14 cellular contexts compared by ENCODE assay signal in genomic region chr16:1981972-1982574, GRCh38. TPM values are rescaled to one million over a fixed set of nuclear protein-coding genes. Genes with fewer than 3 reads are reported as not detected.
DNase-seq lines count a peak whose midpoint lies in the region; ATAC-seq and TF ChIP-seq lines count a peak whose summit lies in the region.
"Had no signal": no experiment of that assay in that cellular context is flagged by ENCODE, and none has a peak within 500 bp of the region (broad histone marks: within the 10 kb centered on the region; RNA-seq: fewer than 3 reads in every experiment).

No MANE protein-coding gene starts in this region.

- ATAC-seq in HG03097 (IDR thresholded peaks at IDR 0.05; ENCODE audit: low FRiP score, unreplicated experiment), result no peak
- ATAC-seq in stimulated activated effector memory CD8-positive, alpha-beta T cell treated with anti-CD3 and anti-CD28 coated beads, Interleukin-12 subunit alpha, Interleukin-12 subunit beta, amount 100 ng/mL, for 72 hours, result no peak

- TF ChIP-seq CTCF in colonic mucosa (IDR thresholded peaks at IDR 0.05) (no peak), progenitor cell of endocrine pancreas (IDR thresholded peaks at IDR 0.05; ENCODE audit: unreplicated experiment) (no peak)

- H3K4me3 Mint-ChIP-seq in activated CD4-positive, alpha-beta T cell treated with anti-CD3 and anti-CD28 coated beads, Interleukin-2, amount 10 ng/mL, durations not matched to agents 7 days and 5 days, result peak overlapping the region; percentile 80
- peak overlapping the region; percentile 16 for H3K4me3 Mint-ChIP-seq in progenitor cell of endocrine pancreas (ENCODE audit: low read depth)
- no peak overlapping the region for H3K4me3 Mint-ChIP-seq in stimulated activated effector memory CD8-positive, alpha-beta T cell treated with anti-CD3 and anti-CD28 coated beads, Interleukin-12 subunit alpha, Interleukin-12 subunit beta, amount 100 ng/mL, for 72 hours

- peaks cover 6% of the 10 kb centered on the region for H3K36me3 Mint-ChIP-seq in activated CD4-positive, alpha-beta T cell treated with anti-CD3 and anti-CD28 coated beads, Interleukin-2, amount 10 ng/mL, durations not matched to agents 7 days and 5 days (ENCODE audit: low read depth)
- H3K36me3 Mint-ChIP-seq in progenitor cell of endocrine pancreas (ENCODE audit: insufficient read depth), result peaks cover 4% of the 10 kb centered on the region
- peaks cover 35% of the 10 kb centered on the region for H3K36me3 Mint-ChIP-seq in stimulated activated effector memory CD8-positive, alpha-beta T cell treated with anti-CD3 and anti-CD28 coated beads, Interleukin-12 subunit alpha, Interleukin-12 subunit beta, amount 100 ng/mL, for 72 hours

- intact Hi-C loops in colonic mucosa (cut with DNase I), result no loop called here

- POLR2A ChIA-PET in activated CD4-positive, alpha-beta T cell treated with anti-CD3 and anti-CD28 coated beads, Interleukin-2, amount 10 ng/mL, durations not matched to agents 7 days and 5 days (lab: Charles Lee), result no interaction called here

- H3K4me1 Mint-ChIP-seq in activated CD4-positive, alpha-beta T cell treated with anti-CD3 and anti-CD28 coated beads, Interleukin-2, amount 10 ng/mL, durations not matched to agents 7 days and 5 days, result peaks cover 16% of the 10 kb centered on the region
- H3K4me1 Mint-ChIP-seq in progenitor cell of endocrine pancreas (ENCODE audit: low read depth), result peaks cover 11% of the 10 kb centered on the region
- peaks cover 41% of the 10 kb centered on the region for H3K4me1 Mint-ChIP-seq in stimulated activated effector memory CD8-positive, alpha-beta T cell treated with anti-CD3 and anti-CD28 coated beads, Interleukin-12 subunit alpha, Interleukin-12 subunit beta, amount 100 ng/mL, for 72 hours

- H3K9me3 ChIP-seq in colonic mucosa, result no peaks in the 10 kb centered on the region
- H3K9me3 ChIP-seq: suprapubic skin had no signal

- peak overlapping the region; percentile 31 for H3K27ac Mint-ChIP-seq in activated CD4-positive, alpha-beta T cell treated with anti-CD3 and anti-CD28 coated beads, Interleukin-2, amount 10 ng/mL, durations not matched to agents 7 days and 5 days
- H3K27ac Mint-ChIP-seq in progenitor cell of endocrine pancreas, result no peak overlapping the region
- no peak overlapping the region for H3K27ac Mint-ChIP-seq in stimulated activated effector memory CD8-positive, alpha-beta T cell treated with anti-CD3 and anti-CD28 coated beads, Interleukin-12 subunit alpha, Interleukin-12 subunit beta, amount 100 ng/mL, for 72 hours

- H3K4me3 ChIP-seq in colonic mucosa, result no peak overlapping the region
- H3K4me3 ChIP-seq: suprapubic skin had no signal

- peak overlapping the region; percentile 93 for H3K27ac ChIP-seq in colonic mucosa
- H3K27ac ChIP-seq: suprapubic skin had no signal

- no peaks in the 10 kb centered on the region for H3K9me3 Mint-ChIP-seq in activated CD4-positive, alpha-beta T cell treated with anti-CD3 and anti-CD28 coated beads, Interleukin-2, amount 10 ng/mL, durations not matched to agents 7 days and 5 days
- no peaks in the 10 kb centered on the region for H3K9me3 Mint-ChIP-seq in progenitor cell of endocrine pancreas (ENCODE audit: low read depth)
- H3K9me3 Mint-ChIP-seq in stimulated activated effector memory CD8-positive, alpha-beta T cell treated with anti-CD3 and anti-CD28 coated beads, Interleukin-12 subunit alpha, Interleukin-12 subunit beta, amount 100 ng/mL, for 72 hours, result no peaks in the 10 kb centered on the region

- peaks cover 31% of the 10 kb centered on the region for H3K27me3 Mint-ChIP-seq in activated CD4-positive, alpha-beta T cell treated with anti-CD3 and anti-CD28 coated beads, Interleukin-2, amount 10 ng/mL, durations not matched to agents 7 days and 5 days
- peaks cover 40% of the 10 kb centered on the region for H3K27me3 Mint-ChIP-seq in progenitor cell of endocrine pancreas

- DNase-seq in activated CD4-positive, alpha-beta T cell treated with anti-CD3 and anti-CD28 coated beads, Interleukin-2, amount 10 ng/mL, durations not matched to agents 7 days and 5 days, result no peak
- no peak for DNase-seq in activated CD4-positive, alpha-beta T cell treated with anti-CD3 and anti-CD28 coated beads, Interleukin-2, amount 50 U/mL, for 1 hour
- peak; percentile 85 for DNase-seq in NCI-H2196 (lab: John Stamatoyannopoulos, UW; ENCODE audit: unreplicated experiment)
- peak; percentile 83 for DNase-seq in colonic mucosa
- DNase-seq in progenitor cell of endocrine pancreas (ENCODE audit: low spot score, unreplicated experiment), result no peak
- DNase-seq in stimulated activated effector memory CD8-positive, alpha-beta T cell treated with anti-CD3 and anti-CD28 coated beads, Interleukin-12 subunit alpha, Interleukin-12 subunit beta, amount 100 ng/mL, for 72 hours (ENCODE audit: low spot score in 2 of 2), result no peak
- no peak for DNase-seq in middle frontal gyrus (ENCODE audit: extremely low spot score, low spot score)
- DNase-seq: cerebellar nuclear complex; MM.1S; occipital lobe; stimulated activated CD4-positive, alpha-beta T cell treated with anti-CD3 and anti-CD28 coated beads, Interleukin-4, amount 100 ng/mL, for 24 hours had no signal

- H3K9ac ChIP-seq in colonic mucosa (ENCODE audit: low read depth in 2 of 2, low read length in 2 of 2), result peak overlapping the region in 1 of 2 donors; percentile 71

- CTCF ChIA-PET in activated CD4-positive, alpha-beta T cell treated with anti-CD3 and anti-CD28 coated beads, Interleukin-2, amount 10 ng/mL, durations not matched to agents 7 days and 5 days (lab: Charles Lee), result interaction anchor here (0.9 to 2.0 kb wide), 4 partner anchors 10 to 158 kb away, joined by 3 to 7 read pairs (median 4); partner anchors contain the start of genes MSRB1 and TBL3

- H3K4me1 ChIP-seq in colonic mucosa, result peaks cover 23% of the 10 kb centered on the region

- H3K27me3 ChIP-seq in colonic mucosa, result peaks cover 8% of the 10 kb centered on the region

- peaks cover 14% of the 10 kb centered on the region for H3K36me3 ChIP-seq in colonic mucosa

RNA-seq across cellular contexts. Expression of gene NOXO1, which starts 0.8 kb away (rescaled TPM):
- under 1 TPM; 0.87 to 0.89 TPM for total RNA-seq in activated CD4-positive, alpha-beta T cell treated with anti-CD3 and anti-CD28 coated beads, Interleukin-2, amount 10 ng/mL, durations not matched to agents 7 days and 5 days
- total RNA-seq in colonic mucosa, result 10 to 100 TPM; 43.9 to 80.1 TPM
- total RNA-seq in progenitor cell of endocrine pancreas, result 0.93 and 1.5 TPM in 2 replicates

RNA-seq across cellular contexts. Expression of gene GFER, which starts 1.9 kb away (rescaled TPM):
- total RNA-seq in activated CD4-positive, alpha-beta T cell treated with anti-CD3 and anti-CD28 coated beads, Interleukin-2, amount 10 ng/mL, durations not matched to agents 7 days and 5 days, result 10 to 100 TPM; 23.8 to 25.2 TPM
- total RNA-seq in colonic mucosa, result 10 to 100 TPM; 76.6 to 79.5 TPM
- total RNA-seq in progenitor cell of endocrine pancreas, result 27.1 and 32.9 TPM in 2 replicates

RNA-seq across cellular contexts. Expression of gene SYNGR3, which starts 7.7 kb away (rescaled TPM):
- total RNA-seq in activated CD4-positive, alpha-beta T cell treated with anti-CD3 and anti-CD28 coated beads, Interleukin-2, amount 10 ng/mL, durations not matched to agents 7 days and 5 days, result 1 to 10 TPM; 1.3 to 1.9 TPM
- total RNA-seq in colonic mucosa (1 to 10 TPM; 1.5 to 1.9 TPM), progenitor cell of endocrine pancreas (3.0 and 3.3 TPM in 2 replicates)

RNA-seq across cellular contexts. Expression of gene TBL3, which starts 10.2 kb away (rescaled TPM):
- 10 to 100 TPM; 26.1 to 27.0 TPM for total RNA-seq in activated CD4-positive, alpha-beta T cell treated with anti-CD3 and anti-CD28 coated beads, Interleukin-2, amount 10 ng/mL, durations not matched to agents 7 days and 5 days
- 10 to 100 TPM; 19.4 to 43.1 TPM for total RNA-seq in colonic mucosa
- 30.8 and 32.2 TPM in 2 replicates for total RNA-seq in progenitor cell of endocrine pancreas

RNA-seq across cellular contexts. Expression of gene RNF151, which starts 15.4 kb away (rescaled TPM):
- not detected for total RNA-seq in activated CD4-positive, alpha-beta T cell treated with anti-CD3 and anti-CD28 coated beads, Interleukin-2, amount 10 ng/mL, durations not matched to agents 7 days and 5 days
- total RNA-seq in colonic mucosa (not detected), progenitor cell of endocrine pancreas (not detected in 2 replicates)
- total RNA-seq: occipital lobe, OCI-LY7, suprapubic skin had no signal

Comparison
In these comparisons a context has a peak if more than half of its experiments do, and no peak if none do; other contexts are left out.
1. DNase-seq: peak in NCI-H2196 (single experiment) and colonic mucosa (single experiment); none in activated CD4-positive, alpha-beta T cell treated with anti-CD3 and anti-CD28 coated beads, Interleukin-2, amount 10 ng/mL, durations not matched to agents 7 days and 5 days (single experiment), activated CD4-positive, alpha-beta T cell treated with anti-CD3 and anti-CD28 coated beads, Interleukin-2, amount 50 U/mL, for 1 hour (single experiment), progenitor cell of endocrine pancreas (single experiment), stimulated activated effector memory CD8-positive, alpha-beta T cell treated with anti-CD3 and anti-CD28 coated beads, Interleukin-12 subunit alpha, Interleukin-12 subunit beta, amount 100 ng/mL, for 72 hours (0 of 2) and middle frontal gyrus (single experiment).
2. RNA of gene NOXO1, which starts 0.8 kb away (total RNA-seq): 43.9 to 80.1 TPM in colonic mucosa; 0.93 to 1.5 TPM in progenitor cell of endocrine pancreas and 0.87 to 0.89 TPM in activated CD4-positive, alpha-beta T cell treated with anti-CD3 and anti-CD28 coated beads, Interleukin-2, amount 10 ng/mL, durations not matched to agents 7 days and 5 days; every median in the first group is over 10 times any median in the second.